Comparison of ENCODE assay signal across 2 cellular contexts in the genomic region with DNA sequence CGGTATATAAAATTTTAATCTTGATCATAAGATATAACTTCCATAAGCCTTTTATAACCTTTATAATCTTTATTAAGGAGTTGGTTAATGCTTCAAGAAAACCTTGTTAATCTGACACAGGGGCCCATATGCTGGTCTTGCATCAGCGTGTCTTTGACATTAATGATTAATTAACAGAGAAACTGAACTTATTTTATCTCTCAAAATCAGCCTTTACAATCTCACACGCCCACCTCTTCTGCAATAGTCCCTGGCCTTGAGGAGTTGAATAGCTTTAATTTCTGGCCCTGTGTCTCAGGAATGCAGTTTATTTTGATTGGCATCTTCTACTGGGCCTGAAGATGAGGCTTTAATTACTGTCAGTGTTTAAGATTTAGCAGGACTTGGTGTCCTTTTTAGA.
TF ChIP-seq lines count a peak whose summit lies in the region.

No MANE protein-coding gene starts in this region.

TF ChIP-seq in SK-N-SH treated with all-trans-retinoic acid at 6 μM for 48 hours, 23 proteins besides CTCF, POLR2A, EP300 and RAD21:
- peak; percentile 39; the same call in 1 of the 2 replicates for TF ChIP-seq ISL1 (CRISPR knock-in tag; IDR thresholded peaks at IDR 0.05)

TF ChIP-seq in HepG2, 621 proteins besides CTCF, POLR2A, EP300 and RAD21:
- TF ChIP-seq CEBPG (CRISPR knock-in tag; IDR thresholded peaks at IDR 0.05), result peak; percentile 4; the same call in 1 of the 2 replicates
